In genomic region chr12:93682846-93683261, GRCh38 we compare ENCODE assay signal across 1 cellular context.
TF ChIP-seq lines count a peak whose summit lies in the region.

No MANE protein-coding gene starts in this region.

TF ChIP-seq in HEK293T, 16 proteins besides CTCF, POLR2A, EP300 and RAD21 (continued from another document):
- TF ChIP-seq HDGF (IDR thresholded peaks at IDR 0.05; ENCODE audit: borderline replicate concordance) (no peak), FOXA1 (IDR thresholded peaks at IDR 0.05) (no peak)
